Comparison of ENCODE assay signal across 1 cellular context in the genomic region with DNA sequence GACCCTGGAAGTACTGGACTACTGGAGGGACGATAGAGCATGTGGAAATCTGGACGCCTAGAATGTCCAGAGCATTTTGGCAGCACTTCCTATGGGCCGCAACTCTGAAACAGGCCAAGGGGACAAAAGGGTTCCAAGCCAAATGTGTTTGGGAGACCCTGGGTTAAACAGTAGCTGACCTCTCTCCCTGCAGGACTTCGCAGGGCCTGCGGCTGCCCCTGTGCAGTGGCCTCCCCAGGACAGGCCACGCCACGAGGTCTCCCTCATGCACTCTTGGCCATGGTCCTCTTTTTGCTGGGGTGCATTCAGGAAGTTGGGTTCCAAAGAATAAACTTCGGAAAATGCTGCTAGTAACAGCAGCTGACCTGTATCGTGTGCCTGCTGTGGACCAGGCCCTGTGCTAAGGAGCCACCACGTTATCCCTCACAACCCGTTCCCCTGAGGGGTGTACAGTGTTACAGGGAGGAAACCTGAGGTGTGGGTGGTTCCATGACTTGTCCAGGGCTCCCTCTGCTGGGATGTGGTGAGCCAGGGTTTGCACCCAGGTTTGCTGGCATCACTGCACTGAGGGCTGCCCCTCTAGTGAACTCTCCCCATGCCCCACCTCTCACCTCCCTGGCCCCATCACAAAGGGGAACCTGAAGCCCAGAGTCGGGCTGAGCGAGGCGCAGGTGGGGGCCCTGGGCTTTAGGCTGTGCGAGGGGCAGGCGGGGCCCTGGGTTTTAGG.
TF ChIP-seq lines count a peak whose summit lies in the region.

No MANE protein-coding gene starts in this region.

TF ChIP-seq in GM23338, 12 proteins besides CTCF, POLR2A, EP300 and RAD21 (continued from another document):
- TF ChIP-seq REST (IDR thresholded peaks at IDR 0.05; ENCODE audit: unreplicated experiment) (no peak), EZH2 (IDR thresholded peaks at IDR 0.05; ENCODE audit: low read depth, unreplicated experiment) (no peak), NANOG (IDR thresholded peaks at IDR 0.05; ENCODE audit: borderline replicate concordance) (no peak), ZNF114 (CRISPR knock-in tag; IDR thresholded peaks at IDR 0.05) (no peak), ZNF462 (CRISPR knock-in tag; IDR thresholded peaks at IDR 0.05) (no peak), CREB1 (CRISPR knock-in tag; IDR thresholded peaks at IDR 0.05; ENCODE audit: low read depth) (no peak), POLR2AphosphoS5 (IDR thresholded peaks at IDR 0.05; ENCODE audit: low read depth) (no peak), ZNF331 (CRISPR knock-in tag; IDR thresholded peaks at IDR 0.05; ENCODE audit: low read depth) (no peak), JUNB (IDR thresholded peaks at IDR 0.05; ENCODE audit: unreplicated experiment) (no peak)
